8 cellular contexts compared by ENCODE assay signal in the genomic region with DNA sequence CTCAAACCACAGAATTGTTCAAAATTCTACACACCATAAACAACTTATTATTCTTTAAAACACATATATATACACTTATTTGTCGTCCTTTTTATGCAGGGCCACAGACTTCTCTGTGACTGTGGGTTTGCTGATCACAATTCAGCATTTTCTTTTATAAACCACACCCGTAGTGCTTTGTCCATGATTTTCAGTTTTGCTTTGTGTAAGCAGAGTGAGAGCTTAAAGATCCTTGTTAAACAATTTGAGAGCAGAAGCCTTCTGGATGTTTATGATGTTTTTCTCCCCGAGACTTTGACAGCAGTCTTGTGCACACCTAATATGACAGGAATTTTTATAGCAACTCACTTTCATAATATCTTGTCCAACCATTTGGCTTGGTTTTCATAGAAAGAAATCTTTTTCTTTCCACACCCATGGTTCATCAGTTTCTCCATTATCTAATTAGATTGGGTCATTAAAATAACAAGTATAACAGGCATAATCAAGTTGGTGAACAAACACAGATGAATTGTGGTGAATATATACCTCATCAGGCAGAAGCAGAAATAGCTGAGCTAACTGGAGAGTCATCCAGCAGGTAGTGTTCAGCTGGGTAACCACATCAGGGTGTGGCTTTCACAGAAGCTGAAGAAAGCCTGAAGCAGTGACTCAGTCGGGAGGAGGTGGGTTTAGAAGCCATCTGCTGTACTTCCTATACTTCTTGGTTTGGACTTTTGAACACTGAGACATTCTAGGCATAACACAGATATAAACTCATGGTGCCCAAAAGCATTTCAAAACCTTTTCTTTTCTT. TPM values are rescaled to one million over a fixed set of nuclear protein-coding genes. Genes with fewer than 3 reads are reported as not detected.
DNase-seq lines count a peak whose midpoint lies in the region; ATAC-seq, FAIRE-seq and TF ChIP-seq lines count a peak whose summit lies in the region.

No MANE protein-coding gene starts in this region.

- H3K27me3 Mint-ChIP-seq in CD8-positive, alpha-beta memory T cell = peaks cover 0 to 1% of the 10 kb centered on the region in 2 donors
- no peaks in the 10 kb centered on the region for H3K27me3 Mint-ChIP-seq in IgD-negative memory B cell
- peaks cover 2% of the 10 kb centered on the region for H3K27me3 Mint-ChIP-seq in GM23338 (ENCODE audit: insufficient read depth, low read depth, poor library complexity)

- H3K4me1 Mint-ChIP-seq in CD8-positive, alpha-beta memory T cell = peaks cover 23 to 37% (median 23%) of the 10 kb centered on the region in 3 donors
- H3K4me1 Mint-ChIP-seq in IgD-negative memory B cell (peaks cover 7 to 8% (median 8%) of the 10 kb centered on the region in 3 donors), GM23338 (no peaks in the 10 kb centered on the region)

- no peaks in the 10 kb centered on the region for H3F3A ChIP-seq in GM23338 (replicated peaks; ENCODE audit: low read depth)

- no peak for FAIRE-seq in GM19239 (lab: Jason Lieb, UNC)

- H3K4me3 ChIP-seq in CD8-positive, alpha-beta memory T cell (ENCODE audit: low read length) = no peak overlapping the region
- H3K4me3 ChIP-seq in GM23338 = no peak overlapping the region

- H4K20me1 ChIP-seq in GM23338 (replicated peaks; ENCODE audit: insufficient read depth) = no peaks in the 10 kb centered on the region

- H3K79me2 ChIP-seq in GM23338 (replicated peaks; ENCODE audit: insufficient read depth) = no peaks in the 10 kb centered on the region

- H3K36me3 ChIP-seq in CD8-positive, alpha-beta memory T cell (ENCODE audit: insufficient read depth, low read length) = peaks cover 47% of the 10 kb centered on the region
- H3K36me3 ChIP-seq in GM23338 (ENCODE audit: insufficient read depth) = no peaks in the 10 kb centered on the region

- H3K4me3 Mint-ChIP-seq in CD8-positive, alpha-beta memory T cell = peak overlapping the region in 5 of 7 donors; percentile 9 to 50 (median 12)
- H3K4me3 Mint-ChIP-seq in IgD-negative memory B cell = no peak overlapping the region
- H3K4me3 Mint-ChIP-seq in GM23338 = no peak overlapping the region

- H2AFZ ChIP-seq in GM23338 = no peak overlapping the region

- no peak overlapping the region for H3K27ac ChIP-seq in CD8-positive, alpha-beta memory T cell (ENCODE audit: low read depth, low read length)
- no peak overlapping the region for H3K27ac ChIP-seq in GM23338 (ENCODE audit: low read depth)

- TF ChIP-seq CTCF in GM23338 (conservative IDR thresholded peaks at IDR 0.05; ENCODE audit: low read depth in 2 of 2) = no peak

- no peaks in the 10 kb centered on the region for H3K27me3 ChIP-seq in CD8-positive, alpha-beta memory T cell (ENCODE audit: insufficient read depth, low read length, poor library complexity, severe bottlenecking)
- H3K27me3 ChIP-seq in GM23338 (ENCODE audit: insufficient read depth) = no peaks in the 10 kb centered on the region

- H3K9me3 Mint-ChIP-seq in CD8-positive, alpha-beta memory T cell = no peaks in the 10 kb centered on the region
- H3K9me3 Mint-ChIP-seq in IgD-negative memory B cell = no peaks in the 10 kb centered on the region
- peaks cover 12% of the 10 kb centered on the region; the same call in 1 of the 3 replicates for H3K9me3 Mint-ChIP-seq in GM23338

- DNase-seq in CD8-positive, alpha-beta memory T cell = peak; percentile 17 to 83 (median 34)
- DNase-seq in activated T-cell treated with anti-CD3 and anti-CD28 coated beads for 24 hours (ENCODE audit: low read depth) (peak; percentile 48), kidney tubule cell (ENCODE audit: low spot score) (peak; percentile 93), AG08396 (ENCODE audit: low spot score) (no peak), GM23338 (ENCODE audit: low spot score) (no peak), GM19239 (ENCODE audit: insufficient read length, low spot score) (no peak)

- CTCF ChIA-PET in CD8-positive, alpha-beta memory T cell (lab: Charles Lee) = interaction anchor here (1.1 to 2.0 kb wide), 3 partner anchors 13 to 29 kb away, joined by 3 to 10 read pairs (median 3); no protein-coding TSS in a partner anchor

- peaks cover 4% of the 10 kb centered on the region for H3K9me2 ChIP-seq in GM23338 (ENCODE audit: insufficient read depth)

- ATAC-seq in GM18870 (IDR thresholded peaks at IDR 0.05; ENCODE audit: unreplicated experiment) = no peak
- no peak for ATAC-seq in GM23338

- H3K9me3 ChIP-seq in CD8-positive, alpha-beta memory T cell (ENCODE audit: low read length) = no peaks in the 10 kb centered on the region

- H3K4me1 ChIP-seq in CD8-positive, alpha-beta memory T cell (ENCODE audit: insufficient read depth, low read length) = peaks cover 8% of the 10 kb centered on the region
- no peaks in the 10 kb centered on the region; the same call in 1 of the 2 replicates for H3K4me1 ChIP-seq in GM23338 (ENCODE audit: insufficient read depth)

- H3K27ac Mint-ChIP-seq in CD8-positive, alpha-beta memory T cell = peak overlapping the region; percentile 4 to 97 (median 65)
- H3K27ac Mint-ChIP-seq in IgD-negative memory B cell = peak overlapping the region in 2 of 3 donors; percentile 39 to 42
- no peak overlapping the region for H3K27ac Mint-ChIP-seq in GM23338

- peaks cover 12 to 88% (median 29%) of the 10 kb centered on the region in 3 donors for H3K36me3 Mint-ChIP-seq in CD8-positive, alpha-beta memory T cell
- H3K36me3 Mint-ChIP-seq in IgD-negative memory B cell = no peaks in the 10 kb centered on the region
- H3K36me3 Mint-ChIP-seq in GM23338 (ENCODE audit: low read depth) = peaks cover 15% of the 10 kb centered on the region; the same call in 2 of the 3 replicates

- POLR2A ChIA-PET in CD8-positive, alpha-beta memory T cell (lab: Charles Lee) = no interaction called here

- H3K4me2 ChIP-seq in GM23338 = no peak overlapping the region

TF ChIP-seq in GM23338, 12 proteins besides CTCF, POLR2A, EP300 and RAD21:
- TF ChIP-seq STAT1 (IDR thresholded peaks at IDR 0.05; ENCODE audit: unreplicated experiment) (no peak), CREB1 (CRISPR knock-in tag; IDR thresholded peaks at IDR 0.05; ENCODE audit: low read depth) (no peak), NANOG (IDR thresholded peaks at IDR 0.05; ENCODE audit: borderline replicate concordance) (no peak), ZNF331 (CRISPR knock-in tag; IDR thresholded peaks at IDR 0.05; ENCODE audit: low read depth) (no peak), POLR2AphosphoS5 (IDR thresholded peaks at IDR 0.05; ENCODE audit: low read depth) (no peak)
- TF ChIP-seq, protein P1, sequence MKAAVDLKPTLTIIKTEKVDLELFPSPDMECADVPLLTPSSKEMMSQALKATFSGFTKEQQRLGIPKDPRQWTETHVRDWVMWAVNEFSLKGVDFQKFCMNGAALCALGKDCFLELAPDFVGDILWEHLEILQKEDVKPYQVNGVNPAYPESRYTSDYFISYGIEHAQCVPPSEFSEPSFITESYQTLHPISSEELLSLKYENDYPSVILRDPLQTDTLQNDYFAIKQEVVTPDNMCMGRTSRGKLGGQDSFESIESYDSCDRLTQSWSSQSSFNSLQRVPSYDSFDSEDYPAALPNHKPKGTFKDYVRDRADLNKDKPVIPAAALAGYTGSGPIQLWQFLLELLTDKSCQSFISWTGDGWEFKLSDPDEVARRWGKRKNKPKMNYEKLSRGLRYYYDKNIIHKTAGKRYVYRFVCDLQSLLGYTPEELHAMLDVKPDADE (IDR thresholded peaks at IDR 0.05) = no peak

RNA-seq across cellular contexts. Expression of a gene that starts 57.1 kb away (rescaled TPM):
- total RNA-seq in CD8-positive, alpha-beta memory T cell = 1 to 10 TPM; 2.9 to 3.4 TPM
- 3.8 TPM for polyA plus RNA-seq in CD8-positive, alpha-beta memory T cell
- polyA plus RNA-seq in IgD-negative memory B cell (4.2 TPM), GM23338 (2016; fragmentation: Nextera tagmentation; extraction: Ambion mirVana) (22.2 and 23.8 TPM in 2 replicates)
- total RNA-seq in GM23338 (2014; rRNA removed; shearing (Covaris generic)) = 44.8 and 53.6 TPM in 2 replicates

Comparison
In these comparisons a context has a peak if more than half of its experiments do, and no peak if none do; other contexts are left out.
1. DNase-seq: peak in CD8-positive, alpha-beta memory T cell (5 of 5), activated T-cell treated with anti-CD3 and anti-CD28 coated beads for 24 hours (single experiment) and kidney tubule cell (single experiment); none in AG08396 (single experiment), GM23338 (single experiment) and GM19239 (single experiment).
2. H3K4me3 Mint-ChIP-seq: peak in CD8-positive, alpha-beta memory T cell (5 of 7); none in IgD-negative memory B cell (0 of 4) and GM23338 (single experiment).